ENCODE assay signal across 2 cellular contexts in genomic region chr5:173672891-173673290, GRCh38.
A peak's percentile ranks its signal among the peaks of the same experiment; 100 is the strongest.
TF ChIP-seq lines count a peak whose summit lies in the region.

No MANE protein-coding gene starts in this region.

TF ChIP-seq in WTC11, 78 proteins besides CTCF, POLR2A, EP300 and RAD21 (continued from another document):
- TF ChIP-seq ZNF416 (CRISPR knock-in tag; IDR thresholded peaks at IDR 0.05), result no peak
- TF ChIP-seq USF1 (CRISPR knock-in tag; IDR thresholded peaks at IDR 0.05), result peak; percentile 13; the same call in 1 of the 2 replicates

TF ChIP-seq in HepG2, 621 proteins besides CTCF, POLR2A, EP300 and RAD21:
- TF ChIP-seq TERF1 (CRISPR knock-in tag; IDR thresholded peaks at IDR 0.05) (no peak), HNRNPUL1 (IDR thresholded peaks at IDR 0.05; ENCODE audit: low read depth, low read length) (no peak), MXD3 (CRISPR knock-in tag; IDR thresholded peaks at IDR 0.05) (no peak), ZNF263 (CRISPR knock-in tag; IDR thresholded peaks at IDR 0.05) (no peak), E2F5 (CRISPR knock-in tag; conservative IDR thresholded peaks at IDR 0.05) (no peak), ONECUT2 (CRISPR knock-in tag; IDR thresholded peaks at IDR 0.05) (no peak), ZNF207 (IDR thresholded peaks at IDR 0.05; ENCODE audit: borderline replicate concordance) (no peak), CHCHD3 (CRISPR knock-in tag; IDR thresholded peaks at IDR 0.05) (no peak), MXI1 (IDR thresholded peaks at IDR 0.05; ENCODE audit: borderline replicate concordance, low read depth, low read length) (no peak), SKI (IDR thresholded peaks at IDR 0.05; ENCODE audit: partially characterized antibody) (no peak), PCBP1 (IDR thresholded peaks at IDR 0.05; ENCODE audit: borderline replicate concordance, low read depth, low read length) (no peak), ZBTB7A (CRISPR knock-in tag; IDR thresholded peaks at IDR 0.05) (no peak), ZNF333 (CRISPR knock-in tag; IDR thresholded peaks at IDR 0.05; ENCODE audit: borderline replicate concordance) (no peak), PRMT3 (CRISPR knock-in tag; IDR thresholded peaks at IDR 0.05; ENCODE audit: borderline replicate concordance, low read depth) (no peak), RELA (CRISPR knock-in tag; IDR thresholded peaks at IDR 0.05) (no peak), PHF5A (CRISPR knock-in tag; IDR thresholded peaks at IDR 0.05; ENCODE audit: low read depth, unreplicated experiment) (no peak), JUND (CRISPR knock-in tag; IDR thresholded peaks at IDR 0.05) (no peak), ZNF34 (CRISPR knock-in tag; IDR thresholded peaks at IDR 0.05; ENCODE audit: borderline replicate concordance) (no peak)
- TF ChIP-seq, protein P1, sequence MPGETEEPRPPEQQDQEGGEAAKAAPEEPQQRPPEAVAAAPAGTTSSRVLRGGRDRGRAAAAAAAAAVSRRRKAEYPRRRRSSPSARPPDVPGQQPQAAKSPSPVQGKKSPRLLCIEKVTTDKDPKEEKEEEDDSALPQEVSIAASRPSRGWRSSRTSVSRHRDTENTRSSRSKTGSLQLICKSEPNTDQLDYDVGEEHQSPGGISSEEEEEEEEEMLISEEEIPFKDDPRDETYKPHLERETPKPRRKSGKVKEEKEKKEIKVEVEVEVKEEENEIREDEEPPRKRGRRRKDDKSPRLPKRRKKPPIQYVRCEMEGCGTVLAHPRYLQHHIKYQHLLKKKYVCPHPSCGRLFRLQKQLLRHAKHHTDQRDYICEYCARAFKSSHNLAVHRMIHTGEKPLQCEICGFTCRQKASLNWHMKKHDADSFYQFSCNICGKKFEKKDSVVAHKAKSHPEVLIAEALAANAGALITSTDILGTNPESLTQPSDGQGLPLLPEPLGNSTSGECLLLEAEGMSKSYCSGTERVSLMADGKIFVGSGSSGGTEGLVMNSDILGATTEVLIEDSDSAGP (CRISPR knock-in tag; IDR thresholded peaks at IDR 0.05; ENCODE audit: borderline replicate concordance), result no peak
- TF ChIP-seq, protein P2, sequence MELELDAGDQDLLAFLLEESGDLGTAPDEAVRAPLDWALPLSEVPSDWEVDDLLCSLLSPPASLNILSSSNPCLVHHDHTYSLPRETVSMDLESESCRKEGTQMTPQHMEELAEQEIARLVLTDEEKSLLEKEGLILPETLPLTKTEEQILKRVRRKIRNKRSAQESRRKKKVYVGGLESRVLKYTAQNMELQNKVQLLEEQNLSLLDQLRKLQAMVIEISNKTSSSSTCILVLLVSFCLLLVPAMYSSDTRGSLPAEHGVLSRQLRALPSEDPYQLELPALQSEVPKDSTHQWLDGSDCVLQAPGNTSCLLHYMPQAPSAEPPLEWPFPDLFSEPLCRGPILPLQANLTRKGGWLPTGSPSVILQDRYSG (CRISPR knock-in tag; IDR thresholded peaks at IDR 0.05), result no peak
